In the genomic region with DNA sequence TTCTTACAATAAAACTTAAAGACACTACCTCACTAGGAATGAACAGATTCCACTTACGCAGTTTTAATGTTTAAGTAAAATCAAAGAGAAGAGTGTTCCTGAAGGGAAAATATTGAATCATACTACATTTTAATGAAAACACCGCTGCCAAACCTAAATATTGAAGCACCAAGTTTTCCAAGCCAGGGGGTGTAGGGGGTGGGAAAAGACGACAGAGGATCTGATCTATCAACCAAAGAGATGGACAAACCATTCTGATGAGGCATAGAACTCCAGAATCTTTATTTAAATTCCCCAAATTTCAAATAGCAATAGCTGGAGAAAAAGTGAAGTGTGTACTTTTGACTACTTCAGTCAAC, we compare ENCODE assay signal across 8 cellular contexts. TPM values are rescaled to one million over a fixed set of nuclear protein-coding genes. Genes with fewer than 3 reads are reported as not detected.
A peak's percentile ranks its signal among the peaks of the same experiment; 100 is the strongest.
DNase-seq lines count a peak whose midpoint lies in the region; ATAC-seq and TF ChIP-seq lines count a peak whose summit lies in the region.

No MANE protein-coding gene starts in this region.

- peaks cover 13% of the 10 kb centered on the region for H3K36me3 Mint-ChIP-seq in activated naive CD4-positive, alpha-beta T cell treated with anti-CD3 and anti-CD28 coated beads, Interleukin-2, amount 50 U/mL, for 24 hours
- peaks cover 7% of the 10 kb centered on the region for H3K36me3 Mint-ChIP-seq in memory B cell

- intact Hi-C loops in body of pancreas (cut with DNase I), result no loop called here
- intact Hi-C loops in upper lobe of right lung (cut with DNase I), result no loop called here

- no peak for TF ChIP-seq CTCF in body of pancreas (IDR thresholded peaks at IDR 0.05)
- no peak for TF ChIP-seq CTCF in upper lobe of right lung (IDR thresholded peaks at IDR 0.05)

- ATAC-seq in body of pancreas, result no peak
- ATAC-seq in memory B cell (ENCODE audit: low read depth), result no peak
- no peak for ATAC-seq in upper lobe of right lung
- ATAC-seq in GM21390 (IDR thresholded peaks at IDR 0.05; ENCODE audit: unreplicated experiment), result no peak

- no peaks in the 10 kb centered on the region for H3K27me3 ChIP-seq in body of pancreas
- no peaks in the 10 kb centered on the region for H3K27me3 ChIP-seq in upper lobe of right lung

- H3K9me3 ChIP-seq in body of pancreas, result no peaks in the 10 kb centered on the region
- H3K9me3 ChIP-seq in upper lobe of right lung, result no peaks in the 10 kb centered on the region

- H3K4me1 ChIP-seq in body of pancreas, result peaks cover 24% of the 10 kb centered on the region
- peaks cover 20% of the 10 kb centered on the region for H3K4me1 ChIP-seq in upper lobe of right lung

- no peaks in the 10 kb centered on the region for H3K9me3 Mint-ChIP-seq in activated naive CD4-positive, alpha-beta T cell treated with anti-CD3 and anti-CD28 coated beads, Interleukin-2, amount 50 U/mL, for 24 hours
- no peaks in the 10 kb centered on the region for H3K9me3 Mint-ChIP-seq in memory B cell

- H3K4me3 ChIP-seq in body of pancreas (peak overlapping the region; percentile 27 to 36), upper lobe of right lung (peak overlapping the region; percentile 82)

- peak overlapping the region; percentile 94 for H3K4me3 Mint-ChIP-seq in activated naive CD4-positive, alpha-beta T cell treated with anti-CD3 and anti-CD28 coated beads, Interleukin-2, amount 50 U/mL, for 24 hours
- peak overlapping the region; percentile 94 for H3K4me3 Mint-ChIP-seq in memory B cell

- no peaks in the 10 kb centered on the region for H3K27me3 Mint-ChIP-seq in activated naive CD4-positive, alpha-beta T cell treated with anti-CD3 and anti-CD28 coated beads, Interleukin-2, amount 50 U/mL, for 24 hours
- H3K27me3 Mint-ChIP-seq in memory B cell, result no peaks in the 10 kb centered on the region

- peak overlapping the region; percentile 89 to 97 (median 92) for H3K27ac ChIP-seq in body of pancreas
- peak overlapping the region; percentile 91 for H3K27ac ChIP-seq in upper lobe of right lung

- H3K27ac Mint-ChIP-seq in activated naive CD4-positive, alpha-beta T cell treated with anti-CD3 and anti-CD28 coated beads, Interleukin-2, amount 50 U/mL, for 24 hours, result peak overlapping the region; percentile 96
- H3K27ac Mint-ChIP-seq in memory B cell, result peak overlapping the region; percentile 91

- TF ChIP-seq POLR2A in body of pancreas (IDR thresholded peaks at IDR 0.05), result no peak

- DNase-seq in activated naive CD4-positive, alpha-beta T cell (lab: John Stamatoyannopoulos, UW), result no peak
- DNase-seq in body of pancreas (no peak), memory B cell (ENCODE audit: low spot score in 2 of 2) (no peak), upper lobe of right lung (no peak), NCI-H2107 treated with DMSO at 0.1 percent for 48 hours (lab: John Stamatoyannopoulos, UW; ENCODE audit: unreplicated experiment) (no peak)
- no peak for DNase-seq in stimulated activated CD8-positive, alpha-beta memory T cell treated with anti-CD3 and anti-CD28 coated beads, Interleukin-4, amount 100 ng/mL, for 48 hours

- WGBS in body of pancreas, 2 donors, result 6 to 8% methylated on average over 3 of the region's 3 CpGs

- H3K36me3 ChIP-seq in body of pancreas (replicated peaks in 1 of 2; ENCODE audit: insufficient read depth in 1 of 2, low read depth in 2 of 2) (no peaks in the 10 kb centered on the region), upper lobe of right lung (no peaks in the 10 kb centered on the region)

- peaks cover 41% of the 10 kb centered on the region for H3K4me1 Mint-ChIP-seq in activated naive CD4-positive, alpha-beta T cell treated with anti-CD3 and anti-CD28 coated beads, Interleukin-2, amount 50 U/mL, for 24 hours
- peaks cover 20% of the 10 kb centered on the region for H3K4me1 Mint-ChIP-seq in memory B cell

RNA-seq across cellular contexts. Expression of a gene that starts 1.2 kb away (rescaled TPM):
- total RNA-seq in body of pancreas (10 to 100 TPM; 16.6 to 17.8 TPM), upper lobe of right lung (71.5 TPM)

RNA-seq across cellular contexts. Expression of a gene that starts 49.7 kb away (rescaled TPM):
- total RNA-seq in body of pancreas (1 to 10 TPM; 1.3 to 1.6 TPM), upper lobe of right lung (8.6 TPM)
